In the genomic region with DNA sequence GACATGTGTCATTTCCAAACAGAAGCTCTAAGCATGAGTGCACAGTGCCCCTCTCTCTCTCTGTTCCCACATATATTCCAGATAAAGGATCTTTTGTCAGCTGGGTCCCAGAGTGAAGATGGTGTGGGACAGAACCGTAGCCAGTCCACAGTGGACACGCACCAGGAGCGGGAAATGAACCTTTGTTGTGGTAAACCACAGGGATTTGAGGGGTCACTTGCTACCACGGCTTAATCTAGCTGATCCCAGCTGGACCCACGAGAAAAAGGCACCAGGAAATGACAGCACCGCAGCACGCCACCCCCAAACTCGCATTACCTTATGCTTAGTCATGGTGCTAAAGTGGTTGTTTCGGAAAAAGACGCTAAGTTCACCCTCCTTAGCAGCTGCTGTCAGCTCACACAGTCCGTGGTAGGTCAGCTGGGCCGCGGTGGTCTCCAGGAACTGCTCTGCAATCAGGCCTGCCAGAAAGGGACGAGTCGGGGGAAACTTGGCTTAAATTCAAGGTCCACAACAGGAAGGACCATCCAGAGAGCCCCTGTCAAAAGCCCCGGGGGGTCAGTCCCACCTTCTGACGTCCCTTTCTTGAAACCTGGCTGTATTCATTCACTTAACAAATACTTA, we compare ENCODE assay signal across 11 cellular contexts. TPM values are rescaled to one million over a fixed set of nuclear protein-coding genes. Genes with fewer than 3 reads are reported as not detected.
DNase-seq lines count a peak whose midpoint lies in the region; ATAC-seq and TF ChIP-seq lines count a peak whose summit lies in the region.
"Had no signal": no experiment of that assay in that cellular context is flagged by ENCODE, and none has a peak within 500 bp of the region (broad histone marks: within the 10 kb centered on the region; RNA-seq: fewer than 3 reads in every experiment).

No MANE protein-coding gene starts in this region.

- TF ChIP-seq POLR2A in stomach (IDR thresholded peaks at IDR 0.05): no peak

- H3K9me3 ChIP-seq in CD4-positive, alpha-beta T cell (ENCODE audit: control insufficient read depth, low read length): no peaks in the 10 kb centered on the region
- H3K9me3 ChIP-seq in neutrophil (no peaks in the 10 kb centered on the region), aorta (ENCODE audit: control insufficient read depth, low read length) (no peaks in the 10 kb centered on the region), stomach (no peaks in the 10 kb centered on the region)

- H3K36me3 Mint-ChIP-seq in CD4-positive, alpha-beta T cell (ENCODE audit: low read depth): peaks cover 74% of the 10 kb centered on the region

- no peak for DNase-seq in CD4-positive, alpha-beta T cell
- DNase-seq in MV-4-11 (lab: John Stamatoyannopoulos, UW) (peak; percentile 78), cardiac fibroblast (ENCODE audit: low read depth in 2 of 2) (peak; percentile 65 to 85), aorta (no peak), stomach (no peak), KBM-7 (no peak), NCI-H187 treated with DMSO at 0.1 percent for 48 hours (lab: John Stamatoyannopoulos, UW) (no peak)
- DNase-seq: activated naive CD4-positive, alpha-beta T cell treated with anti-CD3 and anti-CD28 coated beads, Interleukin-2, amount 50 U/mL, for 16 hours; DND-41 had no signal

- TF ChIP-seq CTCF in CD4-positive, alpha-beta T cell (IDR thresholded peaks at IDR 0.05): no peak
- TF ChIP-seq CTCF in cardiac fibroblast (IDR thresholded peaks at IDR 0.05; ENCODE audit: low read depth, low read length): no peak
- TF ChIP-seq CTCF in neutrophil (IDR thresholded peaks at IDR 0.05): no peak
- TF ChIP-seq CTCF in stomach (IDR thresholded peaks at IDR 0.05): no peak

- H3K36me3 ChIP-seq in neutrophil (peaks cover 75% of the 10 kb centered on the region), aorta (ENCODE audit: control insufficient read depth in 1 of 2, insufficient read depth in 2 of 2, low read length in 1 of 2) (peaks cover 0 to 7% of the 10 kb centered on the region in 2 donors), stomach (peaks cover 33 to 72% (median 61%) of the 10 kb centered on the region in 4 donors)

- H3K9me3 Mint-ChIP-seq in CD4-positive, alpha-beta T cell: no peaks in the 10 kb centered on the region

- H3K27me3 ChIP-seq in CD4-positive, alpha-beta T cell (ENCODE audit: control insufficient read depth, insufficient read depth, low read length): no peaks in the 10 kb centered on the region
- H3K27me3 ChIP-seq in neutrophil (no peaks in the 10 kb centered on the region), aorta (ENCODE audit: control insufficient read depth in 1 of 2, insufficient read depth in 2 of 2, low read length in 1 of 2) (no peaks in the 10 kb centered on the region), stomach (no peaks in the 10 kb centered on the region)

- peak overlapping the region; percentile 19 for H3K27ac ChIP-seq in CD4-positive, alpha-beta T cell (ENCODE audit: low read depth, low read length)
- peak overlapping the region; percentile 96 for H3K27ac ChIP-seq in neutrophil
- H3K27ac ChIP-seq in aorta (ENCODE audit: low read depth in 1 of 2, low read length in 2 of 2): no peak overlapping the region
- H3K27ac ChIP-seq in stomach: no peak overlapping the region

- peaks cover 47% of the 10 kb centered on the region for H3K4me1 Mint-ChIP-seq in CD4-positive, alpha-beta T cell (ENCODE audit: low read depth)

- WGBS in aorta, 2 donors: 83% methylated on average over 17 of the region's 17 CpGs
- WGBS in stomach, 5 donors: 70 to 80% (median 78%) methylated on average over 14 to 17 of the region's 17 CpGs

- CTCF ChIA-PET in CD4-positive, alpha-beta T cell (lab: Charles Lee): interaction anchor here (0.6 to 1.5 kb wide), 2 partner anchors 42 to 404 kb away, joined by 3 read pairs; no protein-coding TSS in a partner anchor

- no peak for TF ChIP-seq EP300 in stomach (IDR thresholded peaks at IDR 0.05)

- H3K27ac Mint-ChIP-seq in CD4-positive, alpha-beta T cell: peak overlapping the region; percentile 47

- no peak for ATAC-seq in CD4-positive, alpha-beta T cell (ENCODE audit: poor library complexity)
- no peak for ATAC-seq in aorta (ENCODE audit: low FRiP score)

- H3K4me3 ChIP-seq in cardiac fibroblast (replicated peaks in 1 of 2; ENCODE audit: low read depth in 2 of 2, low read length in 2 of 2) (no peak overlapping the region), neutrophil (ENCODE audit: low read depth in 1 of 2, low read length in 1 of 2) (peak overlapping the region; percentile 16 to 17), aorta (ENCODE audit: low read length in 2 of 2) (no peak overlapping the region), stomach (no peak overlapping the region)
- H3K4me3 ChIP-seq: lung had no signal

- no peaks in the 10 kb centered on the region for H3K27me3 Mint-ChIP-seq in CD4-positive, alpha-beta T cell

- peaks cover 54 to 55% of the 10 kb centered on the region in 2 experiments for H3K4me1 ChIP-seq in neutrophil (ENCODE audit: control insufficient read depth in 1 of 2, insufficient read depth in 1 of 2, low read depth in 1 of 2, low read length in 1 of 2)
- no peaks in the 10 kb centered on the region for H3K4me1 ChIP-seq in aorta (ENCODE audit: control insufficient read depth in 1 of 2, insufficient read depth in 2 of 2, low read length in 2 of 2)
- peaks cover 13 to 48% (median 29%) of the 10 kb centered on the region in 4 donors for H3K4me1 ChIP-seq in stomach

- H3K4me3 Mint-ChIP-seq in CD4-positive, alpha-beta T cell: no peak overlapping the region

- in situ Hi-C loops in KBM-7 (cut with MboI; ENCODE audit: low pct_unique_long_range_greater_than_20kb, low sequenced_read_pairs): no loop called here

- POLR2A ChIA-PET in CD4-positive, alpha-beta T cell (lab: Charles Lee): interaction anchor here (1.2 to 1.7 kb wide), 2 partner anchors 17 to 24 kb away, joined by 3 read pairs; a partner anchor contains a TSS

- intact Hi-C loops in CD4-positive, alpha-beta T cell (cut with DNase I, micrococcal nuclease): loop anchor here in 1 of 2 experiments (5.0 kb wide), 2 partner anchors 437 to 537 kb away; no protein-coding TSS in a partner anchor
- intact Hi-C loops in aorta (cut with DNase I) (no loop called here), stomach (cut with DNase I; ENCODE audit: low total_unique reads) (no loop called here)

RNA-seq across cellular contexts. Expression of a gene that starts 7.5 kb away (rescaled TPM):
- 1 to 10 TPM; 7.8 to 9.2 TPM for total RNA-seq in CD4-positive, alpha-beta T cell
- total RNA-seq in aorta: 10 to 100 TPM; 20.1 to 26.0 TPM
- 10 to 100 TPM in 1 of 2 donors, 1 to 10 TPM in 1; 8.9 to 17.7 TPM for polyA plus RNA-seq in aorta
- total RNA-seq in stomach: 10 to 100 TPM; 19.1 to 60.0 (median 40.6) TPM
- polyA plus RNA-seq in stomach: 10 to 100 TPM in 2 of 3 donors, 1 to 10 TPM in 1; 9.8 to 18.8 (median 16.1) TPM

RNA-seq across cellular contexts. Expression of a gene that starts 9.1 kb away (rescaled TPM):
- total RNA-seq in CD4-positive, alpha-beta T cell: 10 to 100 TPM; 10.9 to 12.1 TPM
- 10 to 100 TPM; 14.8 TPM for total RNA-seq in aorta
- 10 to 100 TPM; 10.5 to 16.8 TPM for polyA plus RNA-seq in aorta
- total RNA-seq in stomach: 100 to 1,000 TPM in 1 of 5 donors, 10 to 100 TPM in 3, 1 to 10 TPM in 1; 2.9 to 118 (median 21.2) TPM
- 10 to 100 TPM; 10.8 to 12.7 (median 11.7) TPM for polyA plus RNA-seq in stomach

RNA-seq across cellular contexts. Expression of a gene that starts 17.1 kb away (rescaled TPM):
- not detected for total RNA-seq in CD4-positive, alpha-beta T cell
- not detected for total RNA-seq in aorta
- polyA plus RNA-seq in aorta: under 1 TPM in 1 of 2 donors, not detected in 1; 0.15 TPM
- total RNA-seq in stomach: not detected
- under 1 TPM; 0.44 to 0.63 (median 0.46) TPM for polyA plus RNA-seq in stomach

RNA-seq across cellular contexts. Expression of a gene that starts 24.5 kb away (rescaled TPM):
- total RNA-seq in CD4-positive, alpha-beta T cell: 10 to 100 TPM; 73.8 to 80.1 TPM
- 100 to 1,000 TPM; 140 to 141 TPM for total RNA-seq in aorta
- polyA plus RNA-seq in aorta: 100 to 1,000 TPM; 106 to 133 TPM
- 100 to 1,000 TPM in 2 of 5 donors, 10 to 100 TPM in 3; 24.9 to 117 (median 76.0) TPM for total RNA-seq in stomach
- polyA plus RNA-seq in stomach: 100 to 1,000 TPM; 101 to 125 (median 114) TPM

RNA-seq across cellular contexts. Expression of a gene that starts 37.2 kb away (rescaled TPM):
- under 1 TPM; 0.30 to 0.42 TPM for total RNA-seq in CD4-positive, alpha-beta T cell
- under 1 TPM; 0.29 to 0.54 TPM for total RNA-seq in aorta
- under 1 TPM in 1 of 2 donors, not detected in 1; 0.38 TPM for polyA plus RNA-seq in aorta
- total RNA-seq in stomach: 1 to 10 TPM in 1 of 5 donors, not detected in 4; 1.3 TPM
- 10 to 100 TPM in 1 of 3 donors, under 1 TPM in 1, not detected in 1; 0.25 to 35.1 TPM for polyA plus RNA-seq in stomach

Comparison
In these comparisons a context has a peak if more than half of its experiments do, and no peak if none do; other contexts are left out.
1. DNase-seq: peak in MV-4-11 (single experiment) and cardiac fibroblast (2 of 2); none in CD4-positive, alpha-beta T cell (0 of 10), aorta (0 of 2), stomach (single experiment), KBM-7 (single experiment) and NCI-H187 treated with DMSO at 0.1 percent for 48 hours (single experiment).
2. H3K27ac ChIP-seq: peak in CD4-positive, alpha-beta T cell (single experiment) and neutrophil (single experiment); none in aorta (0 of 2) and stomach (0 of 5).
3. H3K4me3 ChIP-seq: peak in neutrophil (2 of 2); none in cardiac fibroblast (0 of 2), aorta (0 of 2) and stomach (0 of 4).